In genomic region chr5:143653766-143654282, GRCh38 we compare ENCODE assay signal across 20 cellular contexts.
"Had no signal": no experiment of that assay in that cellular context is flagged by ENCODE, and none has a peak within 500 bp of the region (broad histone marks: within the 10 kb centered on the region; RNA-seq: fewer than 3 reads in every experiment).

No MANE protein-coding gene starts in this region.

- H3K9me3 Mint-ChIP-seq: activated naive CD4-positive, alpha-beta T cell treated with anti-CD3 and anti-CD28 coated beads, Interleukin-2, amount 50 U/mL, for 24 hours had no signal

- H3K9me3 ChIP-seq: right atrium auricular region, transverse colon had no signal

- H3K27me3 ChIP-seq: brain microvascular endothelial cell, right atrium auricular region, transverse colon had no signal

- H3K4me3 Mint-ChIP-seq: activated naive CD4-positive, alpha-beta T cell treated with anti-CD3 and anti-CD28 coated beads, Interleukin-2, amount 50 U/mL, for 24 hours; nephron had no signal

- DNase-seq: activated CD4-positive, CD25-positive, alpha-beta regulatory T cell treated with anti-CD3 and anti-CD28 coated beads, Interleukin-2, amount 50 U/mL, for 72 hours; activated CD8-positive, alpha-beta memory T cell treated with anti-CD3 and anti-CD28 coated beads, Interleukin-2, amount 50 U/mL, for 4 hours; activated effector memory CD4-positive, alpha-beta T cell treated with Interleukin-2 at 50 U/mL for 16 hours; brain microvascular endothelial cell; cerebellar nuclear complex; hippocampal formation; kidney glomerular epithelial cell; mesendoderm; nucleus accumbens; SHP77 treated with DMSO at 0.1 percent for 48 hours; stimulated activated CD4-positive, alpha-beta T cell treated with anti-CD3 and anti-CD28 coated beads, Interleukin-15, amount 100 ng/mL, for 24 hours; stimulated activated CD4-positive, alpha-beta T cell treated with anti-CD3 and anti-CD28 coated beads, Interleukin-4, amount 100 ng/mL, for 1 hour; stimulated activated naive CD4-positive, alpha-beta T cell; substantia nigra; transverse colon had no signal

- ATAC-seq: SK-N-SH treated with all-trans-retinoic acid at 6 μM for 48 hours had no signal

- H3K36me3 Mint-ChIP-seq: activated naive CD4-positive, alpha-beta T cell treated with anti-CD3 and anti-CD28 coated beads, Interleukin-2, amount 50 U/mL, for 24 hours had no signal

- H3K4me3 ChIP-seq: right atrium auricular region, skin epidermis, transverse colon had no signal

- H3K27ac Mint-ChIP-seq: activated naive CD4-positive, alpha-beta T cell treated with anti-CD3 and anti-CD28 coated beads, Interleukin-2, amount 50 U/mL, for 24 hours; nephron had no signal

- H3K36me3 ChIP-seq: brain microvascular endothelial cell, right atrium auricular region, transverse colon had no signal

- H3K27ac ChIP-seq: brain microvascular endothelial cell, right atrium auricular region, skin epidermis, transverse colon had no signal
